In the genomic region with DNA sequence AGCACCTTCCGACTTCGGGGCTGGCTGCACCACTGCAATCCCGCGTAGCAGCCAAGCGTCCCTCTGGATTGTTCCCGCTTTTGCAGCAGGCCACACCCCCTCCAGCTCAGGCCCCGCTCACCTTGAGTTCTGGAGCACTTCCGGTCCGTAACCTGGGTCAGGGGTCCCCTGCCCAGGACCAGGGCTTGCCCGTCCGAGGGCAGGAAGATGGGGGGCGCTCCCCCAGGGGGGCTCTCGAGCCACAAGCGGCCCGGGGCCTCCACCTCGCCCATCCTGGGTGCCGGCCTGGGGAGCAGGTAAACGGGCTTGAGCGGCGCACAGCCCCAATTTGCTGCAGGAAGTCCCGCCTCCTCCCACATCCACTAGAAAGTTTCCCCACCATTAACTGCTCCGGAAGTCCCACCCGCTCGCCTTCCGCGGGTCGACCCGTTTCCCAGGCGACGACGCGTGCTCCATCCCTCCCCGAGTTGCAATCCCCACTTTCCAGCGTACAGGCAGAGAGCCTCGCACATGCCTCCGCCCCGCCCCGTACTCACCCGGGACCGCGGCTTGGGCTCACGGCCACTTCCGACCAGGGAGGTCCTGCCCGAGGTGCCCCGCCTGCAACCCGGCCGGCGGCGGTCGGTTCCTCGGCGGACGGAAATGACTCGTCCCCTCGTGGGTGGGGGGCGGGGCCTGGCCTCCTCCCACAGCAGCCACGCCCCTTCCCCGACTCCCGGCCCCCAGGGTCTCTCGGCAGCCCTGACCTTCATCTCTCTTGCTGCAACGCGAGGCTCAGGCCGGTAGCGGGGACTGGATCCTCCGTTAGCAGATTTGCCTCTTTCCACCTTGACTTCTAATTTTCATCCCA, we compare ENCODE assay signal across 1 cellular context.
TF ChIP-seq lines count a peak whose summit lies in the region.

A gene (minus strand): TSS at position 644 of the 850 bp plus-strand sequence. CDS start 372 bp downstream, at position 272.

TF ChIP-seq in GM23338, 12 proteins besides CTCF, POLR2A, EP300 and RAD21 (continued from another document):
- TF ChIP-seq, protein P1, sequence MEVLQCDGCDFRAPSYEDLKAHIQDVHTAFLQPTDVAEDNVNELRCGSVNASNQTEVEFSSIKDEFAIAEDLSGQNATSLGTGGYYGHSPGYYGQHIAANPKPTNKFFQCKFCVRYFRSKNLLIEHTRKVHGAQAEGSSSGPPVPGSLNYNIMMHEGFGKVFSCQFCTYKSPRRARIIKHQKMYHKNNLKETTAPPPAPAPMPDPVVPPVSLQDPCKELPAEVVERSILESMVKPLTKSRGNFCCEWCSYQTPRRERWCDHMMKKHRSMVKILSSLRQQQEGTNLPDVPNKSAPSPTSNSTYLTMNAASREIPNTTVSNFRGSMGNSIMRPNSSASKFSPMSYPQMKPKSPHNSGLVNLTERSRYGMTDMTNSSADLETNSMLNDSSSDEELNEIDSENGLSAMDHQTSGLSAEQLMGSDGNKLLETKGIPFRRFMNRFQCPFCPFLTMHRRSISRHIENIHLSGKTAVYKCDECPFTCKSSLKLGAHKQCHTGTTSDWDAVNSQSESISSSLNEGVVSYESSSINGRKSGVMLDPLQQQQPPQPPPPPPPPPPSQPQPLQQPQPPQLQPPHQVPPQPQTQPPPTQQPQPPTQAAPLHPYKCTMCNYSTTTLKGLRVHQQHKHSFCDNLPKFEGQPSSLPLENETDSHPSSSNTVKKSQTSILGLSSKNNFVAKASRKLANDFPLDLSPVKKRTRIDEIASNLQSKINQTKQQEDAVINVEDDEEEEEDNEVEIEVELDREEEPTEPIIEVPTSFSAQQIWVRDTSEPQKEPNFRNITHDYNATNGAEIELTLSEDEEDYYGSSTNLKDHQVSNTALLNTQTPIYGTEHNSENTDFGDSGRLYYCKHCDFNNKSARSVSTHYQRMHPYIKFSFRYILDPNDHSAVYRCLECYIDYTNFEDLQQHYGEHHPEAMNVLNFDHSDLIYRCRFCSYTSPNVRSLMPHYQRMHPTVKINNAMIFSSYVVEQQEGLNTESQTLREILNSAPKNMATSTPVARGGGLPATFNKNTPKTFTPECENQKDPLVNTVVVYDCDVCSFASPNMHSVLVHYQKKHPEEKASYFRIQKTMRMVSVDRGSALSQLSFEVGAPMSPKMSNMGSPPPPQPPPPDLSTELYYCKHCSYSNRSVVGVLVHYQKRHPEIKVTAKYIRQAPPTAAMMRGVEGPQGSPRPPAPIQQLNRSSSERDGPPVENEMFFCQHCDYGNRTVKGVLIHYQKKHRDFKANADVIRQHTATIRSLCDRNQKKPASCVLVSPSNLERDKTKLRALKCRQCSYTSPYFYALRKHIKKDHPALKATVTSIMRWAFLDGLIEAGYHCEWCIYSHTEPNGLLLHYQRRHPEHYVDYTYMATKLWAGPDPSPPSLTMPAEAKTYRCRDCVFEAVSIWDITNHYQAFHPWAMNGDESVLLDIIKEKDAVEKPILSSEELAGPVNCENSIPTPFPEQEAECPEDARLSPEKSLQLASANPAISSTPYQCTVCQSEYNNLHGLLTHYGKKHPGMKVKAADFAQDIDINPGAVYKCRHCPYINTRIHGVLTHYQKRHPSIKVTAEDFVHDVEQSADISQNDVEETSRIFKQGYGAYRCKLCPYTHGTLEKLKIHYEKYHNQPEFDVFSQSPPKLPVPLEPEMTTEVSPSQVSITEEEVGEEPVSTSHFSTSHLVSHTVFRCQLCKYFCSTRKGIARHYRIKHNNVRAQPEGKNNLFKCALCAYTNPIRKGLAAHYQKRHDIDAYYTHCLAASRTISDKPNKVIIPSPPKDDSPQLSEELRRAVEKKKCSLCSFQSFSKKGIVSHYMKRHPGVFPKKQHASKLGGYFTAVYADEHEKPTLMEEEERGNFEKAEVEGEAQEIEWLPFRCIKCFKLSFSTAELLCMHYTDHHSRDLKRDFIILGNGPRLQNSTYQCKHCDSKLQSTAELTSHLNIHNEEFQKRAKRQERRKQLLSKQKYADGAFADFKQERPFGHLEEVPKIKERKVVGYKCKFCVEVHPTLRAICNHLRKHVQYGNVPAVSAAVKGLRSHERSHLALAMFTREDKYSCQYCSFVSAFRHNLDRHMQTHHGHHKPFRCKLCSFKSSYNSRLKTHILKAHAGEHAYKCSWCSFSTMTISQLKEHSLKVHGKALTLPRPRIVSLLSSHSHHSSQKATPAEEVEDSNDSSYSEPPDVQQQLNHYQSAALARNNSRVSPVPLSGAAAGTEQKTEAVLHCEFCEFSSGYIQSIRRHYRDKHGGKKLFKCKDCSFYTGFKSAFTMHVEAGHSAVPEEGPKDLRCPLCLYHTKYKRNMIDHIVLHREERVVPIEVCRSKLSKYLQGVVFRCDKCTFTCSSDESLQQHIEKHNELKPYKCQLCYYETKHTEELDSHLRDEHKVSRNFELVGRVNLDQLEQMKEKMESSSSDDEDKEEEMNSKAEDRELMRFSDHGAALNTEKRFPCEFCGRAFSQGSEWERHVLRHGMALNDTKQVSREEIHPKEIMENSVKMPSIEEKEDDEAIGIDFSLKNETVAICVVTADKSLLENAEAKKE (CRISPR knock-in tag; IDR thresholded peaks at IDR 0.05): no peak
- peak; percentile 75 for TF ChIP-seq CREB1 (CRISPR knock-in tag; IDR thresholded peaks at IDR 0.05; ENCODE audit: low read depth)
- TF ChIP-seq STAT1 (IDR thresholded peaks at IDR 0.05; ENCODE audit: unreplicated experiment): no peak
- TF ChIP-seq ZNF114 (CRISPR knock-in tag; IDR thresholded peaks at IDR 0.05): no peak
- TF ChIP-seq, protein P2, sequence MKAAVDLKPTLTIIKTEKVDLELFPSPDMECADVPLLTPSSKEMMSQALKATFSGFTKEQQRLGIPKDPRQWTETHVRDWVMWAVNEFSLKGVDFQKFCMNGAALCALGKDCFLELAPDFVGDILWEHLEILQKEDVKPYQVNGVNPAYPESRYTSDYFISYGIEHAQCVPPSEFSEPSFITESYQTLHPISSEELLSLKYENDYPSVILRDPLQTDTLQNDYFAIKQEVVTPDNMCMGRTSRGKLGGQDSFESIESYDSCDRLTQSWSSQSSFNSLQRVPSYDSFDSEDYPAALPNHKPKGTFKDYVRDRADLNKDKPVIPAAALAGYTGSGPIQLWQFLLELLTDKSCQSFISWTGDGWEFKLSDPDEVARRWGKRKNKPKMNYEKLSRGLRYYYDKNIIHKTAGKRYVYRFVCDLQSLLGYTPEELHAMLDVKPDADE (IDR thresholded peaks at IDR 0.05): 0 out of 2 replicates have a peak, but pooled peaks have one; percentile 67
- TF ChIP-seq JUNB (IDR thresholded peaks at IDR 0.05; ENCODE audit: unreplicated experiment): no peak
- peak; percentile 86 for TF ChIP-seq POLR2AphosphoS5 (IDR thresholded peaks at IDR 0.05; ENCODE audit: low read depth)
- TF ChIP-seq, protein P3, sequence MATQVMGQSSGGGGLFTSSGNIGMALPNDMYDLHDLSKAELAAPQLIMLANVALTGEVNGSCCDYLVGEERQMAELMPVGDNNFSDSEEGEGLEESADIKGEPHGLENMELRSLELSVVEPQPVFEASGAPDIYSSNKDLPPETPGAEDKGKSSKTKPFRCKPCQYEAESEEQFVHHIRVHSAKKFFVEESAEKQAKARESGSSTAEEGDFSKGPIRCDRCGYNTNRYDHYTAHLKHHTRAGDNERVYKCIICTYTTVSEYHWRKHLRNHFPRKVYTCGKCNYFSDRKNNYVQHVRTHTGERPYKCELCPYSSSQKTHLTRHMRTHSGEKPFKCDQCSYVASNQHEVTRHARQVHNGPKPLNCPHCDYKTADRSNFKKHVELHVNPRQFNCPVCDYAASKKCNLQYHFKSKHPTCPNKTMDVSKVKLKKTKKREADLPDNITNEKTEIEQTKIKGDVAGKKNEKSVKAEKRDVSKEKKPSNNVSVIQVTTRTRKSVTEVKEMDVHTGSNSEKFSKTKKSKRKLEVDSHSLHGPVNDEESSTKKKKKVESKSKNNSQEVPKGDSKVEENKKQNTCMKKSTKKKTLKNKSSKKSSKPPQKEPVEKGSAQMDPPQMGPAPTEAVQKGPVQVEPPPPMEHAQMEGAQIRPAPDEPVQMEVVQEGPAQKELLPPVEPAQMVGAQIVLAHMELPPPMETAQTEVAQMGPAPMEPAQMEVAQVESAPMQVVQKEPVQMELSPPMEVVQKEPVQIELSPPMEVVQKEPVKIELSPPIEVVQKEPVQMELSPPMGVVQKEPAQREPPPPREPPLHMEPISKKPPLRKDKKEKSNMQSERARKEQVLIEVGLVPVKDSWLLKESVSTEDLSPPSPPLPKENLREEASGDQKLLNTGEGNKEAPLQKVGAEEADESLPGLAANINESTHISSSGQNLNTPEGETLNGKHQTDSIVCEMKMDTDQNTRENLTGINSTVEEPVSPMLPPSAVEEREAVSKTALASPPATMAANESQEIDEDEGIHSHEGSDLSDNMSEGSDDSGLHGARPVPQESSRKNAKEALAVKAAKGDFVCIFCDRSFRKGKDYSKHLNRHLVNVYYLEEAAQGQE (IDR thresholded peaks at IDR 0.05; ENCODE audit: unreplicated experiment): no peak
- no peak for TF ChIP-seq ZNF331 (CRISPR knock-in tag; IDR thresholded peaks at IDR 0.05; ENCODE audit: low read depth)
- TF ChIP-seq EZH2phosphoT487 (IDR thresholded peaks at IDR 0.05; ENCODE audit: unreplicated experiment): no peak
TF ChIP-seq in GM23338: peak in this region for 3.
